8 cellular contexts compared by ENCODE assay signal in genomic region chr14:64540208-64541202, GRCh38. TPM values are rescaled to one million over a fixed set of nuclear protein-coding genes. Genes with fewer than 3 reads are reported as not detected.
A peak's percentile ranks its signal among the peaks of the same experiment; 100 is the strongest.
DNase-seq lines count a peak whose midpoint lies in the region; ATAC-seq, FAIRE-seq and TF ChIP-seq lines count a peak whose summit lies in the region.

Gene HSPA2 (plus strand): TSS chr14:64540741. CDS start chr14:64540850, 109 bp downstream.

- intact Hi-C loops in HepG2 (cut with micrococcal nuclease; ENCODE audit: unreplicated experiment): loop anchor here (1.0 kb wide), 2 partner anchors 96 to 224 kb away; no protein-coding TSS in a partner anchor

- no peak within 1 kb of the TSS for H2AFZ ChIP-seq in HepG2 (ENCODE audit: low read length)

- 22% methylated on average over 33 of the region's 79 CpGs for WGBS in A549 (ENCODE audit: missing lambda C conversion rate)
- WGBS in HepG2 (ENCODE audit: low lambda C conversion rate): 76% methylated on average over 50 of the region's 79 CpGs

- POLR2A ChIA-PET in A549 (lab: Yijun Ruan, JAX): interaction anchor here (0.5 to 2.9 kb wide), 56 partner anchors 8 to 446 kb away, joined by 3 to 68 read pairs (median 6); partner anchors contain the start of genes FNTB, MTHFD1, PPP1R36 and SPTB
- POLR2A ChIA-PET in HepG2 (lab: Yijun Ruan, JAX): interaction anchor here (1.0 kb wide), 1 partner anchor 35 kb away, joined by 4 read pairs; no protein-coding TSS in a partner anchor

- H3K36me3 ChIP-seq in HepG2 (replicated peaks in 1 of 2; ENCODE audit: control insufficient read depth in 1 of 2, insufficient read depth in 2 of 2, low read length in 2 of 2): no peaks in the 10 kb centered on the region

- no peak for TF ChIP-seq EP300 in A549 (IDR thresholded peaks at IDR 0.05)
- no peak for TF ChIP-seq EP300 in HepG2 (IDR thresholded peaks at IDR 0.05; ENCODE audit: low read depth in 2 of 2, low read length in 2 of 2)
- no peak for TF ChIP-seq EP300 in HepG2 (CRISPR knock-in tag; IDR thresholded peaks at IDR 0.05; ENCODE audit: borderline replicate concordance)

- H3K4me1 ChIP-seq in A549: peaks cover 33% of the 10 kb centered on the region; the same call in 2 of the 3 replicates
- H3K4me1 ChIP-seq in HepG2 (ENCODE audit: insufficient read depth, low read length): peaks cover 18% of the 10 kb centered on the region

- peak; percentile 97 to 100 for DNase-seq in A549 (ENCODE audit: low read depth in 1 of 2, low spot score in 1 of 2)
- DNase-seq in NCI-H510A treated with DMSO at 0.1 percent for 48 hours (lab: John Stamatoyannopoulos, UW): peak; percentile 99
- DNase-seq in activated CD4-positive, alpha-beta T cell treated with anti-CD3 and anti-CD28 coated beads, Interleukin-2, amount 50 U/mL, for 4 hours: peak; percentile 90 to 92
- peak; percentile 99 for DNase-seq in dermis blood vessel endothelial cell
- DNase-seq in HepG2 (ENCODE audit: low spot score): peak; percentile 88
- DNase-seq in stimulated activated CD4-positive, alpha-beta T cell treated with anti-CD3 and anti-CD28 coated beads, Interleukin-4, amount 100 ng/mL, for 1 hour: peak; percentile 96

- no peaks in the 10 kb centered on the region for H3K27me3 ChIP-seq in HepG2 (ENCODE audit: control insufficient read depth in 1 of 2, insufficient read depth in 2 of 2, low read length in 2 of 2)

- CTCF ChIA-PET in A549 (lab: Yijun Ruan, JAX): interaction anchor here (0.6 to 12.4 kb wide), 43 partner anchors 8 to 453 kb away, joined by 3 to 182 read pairs (median 4); no protein-coding TSS in a partner anchor
- CTCF ChIA-PET in HepG2 (lab: Yijun Ruan, JAX; ENCODE audit: low intra/inter-chr PET ratio, low total read pairs): interaction anchor here (1.2 kb wide), 1 partner anchor 97 kb away, joined by 5 read pairs; no protein-coding TSS in a partner anchor

- peak; percentile 76 to 88 for TF ChIP-seq RAD21 in A549 (conservative IDR thresholded peaks at IDR 0.05 in 1 of 2, IDR thresholded peaks at IDR 0.05 in 1 of 2)
- peak; percentile 79 for TF ChIP-seq RAD21 in HepG2 (CRISPR knock-in tag; IDR thresholded peaks at IDR 0.05)

- peak within 1 kb of the TSS; percentile 65 for H3K9ac ChIP-seq in HepG2 (ENCODE audit: insufficient read depth, low read depth, low read length)

- H3K79me2 ChIP-seq in HepG2 (ENCODE audit: insufficient read depth, low read length): no peaks in the 10 kb centered on the region

- no peaks in the 10 kb centered on the region for H4K20me1 ChIP-seq in HepG2 (ENCODE audit: insufficient read depth, low read length)

- FAIRE-seq in A549 (lab: Jason Lieb, UNC) (peak; percentile 86), HepG2 (lab: Jason Lieb, UNC) (peak; percentile 89)

- H3K4me3 ChIP-seq in A549 (peak within 1 kb of the TSS; percentile 62), HepG2 (replicated peaks in 1 of 3; ENCODE audit: insufficient read depth in 1 of 3, low read depth in 2 of 3, low read length in 3 of 3) (peak within 1 kb of the TSS; percentile 70 to 73 (median 72))

- H3K9me3 ChIP-seq in A549: peaks cover 11% of the 10 kb centered on the region; the same call in 2 of the 3 replicates
- no peaks in the 10 kb centered on the region for H3K9me3 ChIP-seq in HepG2 (ENCODE audit: low read length)

- TF ChIP-seq CTCF in A549 (IDR thresholded peaks at IDR 0.05) (peak; percentile 80), HepG2 (CRISPR knock-in tag; IDR thresholded peaks at IDR 0.05) (peak; percentile 96)

- H3K4me2 ChIP-seq in A549 (peak within 1 kb of the TSS; percentile 79), HepG2 (ENCODE audit: low read depth, low read length) (peak within 1 kb of the TSS; percentile 65)

- peak within 1 kb of the TSS; percentile 95 to 96 for H3K27ac ChIP-seq in A549
- peak within 1 kb of the TSS; percentile 59 for H3K27ac ChIP-seq in HepG2 (ENCODE audit: extremely low read length, insufficient read depth, low read length)

- peak; percentile 95 to 96 for ATAC-seq in A549
- peak; percentile 86 for ATAC-seq in GM18873 (IDR thresholded peaks at IDR 0.05; ENCODE audit: low FRiP score, unreplicated experiment)
- peak; percentile 95 for ATAC-seq in HG03159 (IDR thresholded peaks at IDR 0.05; ENCODE audit: unreplicated experiment)
- peak; percentile 99 for ATAC-seq in HepG2

- in situ Hi-C loops in HepG2 (cut with HindIII; ENCODE audit: extremely low pct_ligation_motif_present, low pct_unique_long_range_greater_than_20kb): loop anchor here (5.0 kb wide), 1 partner anchor 97 kb away; no protein-coding TSS in a partner anchor

- BruUV-seq in HepG2 (replicated peaks; lab: Mats Ljungman, UMichigan): no TSS peak

- TF ChIP-seq POLR2A in A549 (IDR thresholded peaks at IDR 0.05; ENCODE audit: low read length) (peak; percentile 100), HepG2 (IDR thresholded peaks at IDR 0.05; ENCODE audit: insufficient read depth in 1 of 2, low read depth in 2 of 2, low read length in 2 of 2) (peak; percentile 47 to 53; a peak in 3 of 4 replicates)

TF ChIP-seq in A549, 52 proteins besides CTCF, POLR2A, EP300 and RAD21 (continues in another document):
- no peak for TF ChIP-seq CHD4 (IDR thresholded peaks at IDR 0.05; ENCODE audit: borderline replicate concordance)
- 0 out of 2 replicates have a peak, but pooled peaks have one; percentile 47 for TF ChIP-seq RARB (CRISPR knock-in tag; IDR thresholded peaks at IDR 0.05)
- TF ChIP-seq EHF (CRISPR knock-in tag; IDR thresholded peaks at IDR 0.05): no peak
- no peak for TF ChIP-seq FOSL2 (IDR thresholded peaks at IDR 0.05)
- 0 out of 2 replicates have a peak, but pooled peaks have one; percentile 2 for TF ChIP-seq FOSL2 (CRISPR knock-in tag; IDR thresholded peaks at IDR 0.05)
- TF ChIP-seq RFX5 (IDR thresholded peaks at IDR 0.05): peak; percentile 52; the same call in 1 of the 2 replicates

TF ChIP-seq in HepG2, 621 proteins besides CTCF, POLR2A, EP300 and RAD21 (continues in another document):
- TF ChIP-seq, protein P1, sequence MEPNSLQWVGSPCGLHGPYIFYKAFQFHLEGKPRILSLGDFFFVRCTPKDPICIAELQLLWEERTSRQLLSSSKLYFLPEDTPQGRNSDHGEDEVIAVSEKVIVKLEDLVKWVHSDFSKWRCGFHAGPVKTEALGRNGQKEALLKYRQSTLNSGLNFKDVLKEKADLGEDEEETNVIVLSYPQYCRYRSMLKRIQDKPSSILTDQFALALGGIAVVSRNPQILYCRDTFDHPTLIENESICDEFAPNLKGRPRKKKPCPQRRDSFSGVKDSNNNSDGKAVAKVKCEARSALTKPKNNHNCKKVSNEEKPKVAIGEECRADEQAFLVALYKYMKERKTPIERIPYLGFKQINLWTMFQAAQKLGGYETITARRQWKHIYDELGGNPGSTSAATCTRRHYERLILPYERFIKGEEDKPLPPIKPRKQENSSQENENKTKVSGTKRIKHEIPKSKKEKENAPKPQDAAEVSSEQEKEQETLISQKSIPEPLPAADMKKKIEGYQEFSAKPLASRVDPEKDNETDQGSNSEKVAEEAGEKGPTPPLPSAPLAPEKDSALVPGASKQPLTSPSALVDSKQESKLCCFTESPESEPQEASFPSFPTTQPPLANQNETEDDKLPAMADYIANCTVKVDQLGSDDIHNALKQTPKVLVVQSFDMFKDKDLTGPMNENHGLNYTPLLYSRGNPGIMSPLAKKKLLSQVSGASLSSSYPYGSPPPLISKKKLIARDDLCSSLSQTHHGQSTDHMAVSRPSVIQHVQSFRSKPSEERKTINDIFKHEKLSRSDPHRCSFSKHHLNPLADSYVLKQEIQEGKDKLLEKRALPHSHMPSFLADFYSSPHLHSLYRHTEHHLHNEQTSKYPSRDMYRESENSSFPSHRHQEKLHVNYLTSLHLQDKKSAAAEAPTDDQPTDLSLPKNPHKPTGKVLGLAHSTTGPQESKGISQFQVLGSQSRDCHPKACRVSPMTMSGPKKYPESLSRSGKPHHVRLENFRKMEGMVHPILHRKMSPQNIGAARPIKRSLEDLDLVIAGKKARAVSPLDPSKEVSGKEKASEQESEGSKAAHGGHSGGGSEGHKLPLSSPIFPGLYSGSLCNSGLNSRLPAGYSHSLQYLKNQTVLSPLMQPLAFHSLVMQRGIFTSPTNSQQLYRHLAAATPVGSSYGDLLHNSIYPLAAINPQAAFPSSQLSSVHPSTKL (CRISPR knock-in tag; IDR thresholded peaks at IDR 0.05): 0 out of 2 replicates have a peak, but pooled peaks have one; percentile 37
- TF ChIP-seq ZNF598 (CRISPR knock-in tag; IDR thresholded peaks at IDR 0.05; ENCODE audit: borderline replicate concordance) (no peak), YEATS4 (CRISPR knock-in tag; IDR thresholded peaks at IDR 0.05; ENCODE audit: borderline replicate concordance) (peak; percentile 36; the same call in 1 of the 2 replicates)

RNA-seq across cellular contexts. Expression of gene HSPA2, which starts in this region (rescaled TPM):
- polyA plus RNA-seq in A549 (2011; rRNA removed) (50.0 and 59.9 TPM in 2 replicates), A549 (2017; fragmentation: RNase III; extraction: RNeasy Plus Mini Kit Qiagen cat#74134 plus additional on column Dnase treatment) (144 to 171 TPM (median 156 TPM) in 3 replicates), HepG2 (2011; rRNA removed) (0.15 and 0.16 TPM in 2 replicates)
- 82.2 and 102 TPM in 2 replicates for polyA plus RNA-seq in A549 (2012; cell fraction: cytosol; rRNA removed)
- polyA plus RNA-seq in A549 (2012; cell fraction: nucleus; rRNA removed): 122 and 164 TPM in 2 replicates
- 65.0 and 77.8 TPM in 2 replicates for polyA minus RNA-seq in A549 (2011; rRNA and poly(A)+ RNA removed)
- total RNA-seq in dermis blood vessel endothelial cell (5.4 and 7.0 TPM in 2 replicates), HepG2 (2016; rRNA removed; fragmentation: Illumina TruSeq; extraction: Trizol) (0.27 and 0.28 TPM in 2 replicates)
- not detected in 2 replicates for total RNA-seq in HepG2 (2016; cell fraction: cytosol; rRNA removed; fragmentation: Illumina TruSeq; extraction: Trizol; ENCODE audit: low read depth)
- total RNA-seq in HepG2 (2016; cell fraction: insoluble cytoplasmic fraction; rRNA removed; fragmentation: Illumina TruSeq; extraction: Trizol): 0.17 and 0.37 TPM in 2 replicates
- 0.21 TPM in 1 of 2 replicates, not detected in the other for total RNA-seq in HepG2 (2016; cell fraction: membrane; rRNA removed; fragmentation: Illumina TruSeq; extraction: Trizol)
- 0.22 and 0.47 TPM in 2 replicates for total RNA-seq in HepG2 (2016; cell fraction: nucleus; rRNA removed; fragmentation: Illumina TruSeq; extraction: Trizol)
- polyA plus RNA-seq in HepG2 (2011; cell fraction: cytosol; rRNA removed): 0.12 and 0.15 TPM in 2 replicates
- 0.24 and 0.27 TPM in 2 replicates for polyA plus RNA-seq in HepG2 (2011; cell fraction: nucleus; rRNA removed)
- 0.24 and 0.32 TPM in 2 replicates for polyA plus RNA-seq in HepG2 (2012)
- polyA plus RNA-seq in HepG2 (2016; cell fraction: cytosol; fragmentation: Illumina TruSeq; extraction: Trizol; ENCODE audit: low read depth): not detected in 2 replicates
- 0.26 TPM in 1 of 2 replicates, not detected in the other for polyA plus RNA-seq in HepG2 (2016; cell fraction: insoluble cytoplasmic fraction; fragmentation: Illumina TruSeq; extraction: Trizol; ENCODE audit: low read depth)
- polyA plus RNA-seq in HepG2 (2016; cell fraction: membrane; fragmentation: Illumina TruSeq; extraction: Trizol; ENCODE audit: low read depth): not detected in 2 replicates
- polyA plus RNA-seq in HepG2 (2016; cell fraction: nucleus; fragmentation: Illumina TruSeq; extraction: Trizol; ENCODE audit: insufficient read depth, low read depth): 0.22 TPM in 1 of 2 replicates, not detected in the other
- 0.26 and 8.0 TPM in 2 replicates for polyA minus RNA-seq in HepG2 (2011; rRNA and poly(A)+ RNA removed; ENCODE audit: low replicate concordance)
- 0.18 and 0.30 TPM in 2 replicates for polyA minus RNA-seq in HepG2 (2011; cell fraction: cytosol; rRNA and poly(A)+ RNA removed)
- polyA minus RNA-seq in HepG2 (2011; cell fraction: nucleus; rRNA and poly(A)+ RNA removed): 0.39 and 0.87 TPM in 2 replicates

Comparison
In these comparisons a context has a peak if more than half of its experiments do, and no peak if none do; other contexts are left out.
1. Peak in every context shown above with its lines: DNase-seq, ATAC-seq, H3K4me3 ChIP-seq and H3K27ac ChIP-seq.
2. RNA of gene HSPA2 (polyA plus RNA-seq): 50.0 to 171 TPM in A549; 0.12 to 0.32 TPM in HepG2; every median in the first group is over 10 times any median in the second.